ENCODE assay signal across 3 cellular contexts in the genomic region with DNA sequence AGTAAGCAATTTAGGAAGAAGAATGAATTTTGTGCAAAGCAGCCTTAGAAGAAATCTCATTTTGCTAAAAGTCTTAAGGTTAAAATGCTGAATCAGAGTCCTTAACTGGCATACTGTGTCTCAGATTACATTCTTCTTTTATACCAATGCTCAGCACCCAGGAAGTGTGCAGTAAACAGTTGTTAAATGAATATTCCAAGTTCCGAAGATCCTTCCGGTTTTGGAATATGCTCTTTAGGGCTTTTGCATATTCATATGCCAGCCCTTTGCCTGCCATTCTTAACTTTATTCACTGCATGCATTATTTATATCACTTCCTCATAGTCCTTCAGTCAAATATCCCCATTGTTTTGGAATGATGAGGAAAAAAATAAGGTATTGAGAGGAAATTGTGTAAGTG.
TF ChIP-seq lines count a peak whose summit lies in the region.

No MANE protein-coding gene starts in this region.

TF ChIP-seq in HCT116, 20 proteins besides CTCF, POLR2A, EP300 and RAD21 (continued from another document):
- TF ChIP-seq CEBPB (IDR thresholded peaks at IDR 0.05; ENCODE audit: low read depth), result no peak

TF ChIP-seq in SK-N-SH, 30 proteins besides CTCF, POLR2A, EP300 and RAD21 (continued from another document):
- TF ChIP-seq, protein P1, sequence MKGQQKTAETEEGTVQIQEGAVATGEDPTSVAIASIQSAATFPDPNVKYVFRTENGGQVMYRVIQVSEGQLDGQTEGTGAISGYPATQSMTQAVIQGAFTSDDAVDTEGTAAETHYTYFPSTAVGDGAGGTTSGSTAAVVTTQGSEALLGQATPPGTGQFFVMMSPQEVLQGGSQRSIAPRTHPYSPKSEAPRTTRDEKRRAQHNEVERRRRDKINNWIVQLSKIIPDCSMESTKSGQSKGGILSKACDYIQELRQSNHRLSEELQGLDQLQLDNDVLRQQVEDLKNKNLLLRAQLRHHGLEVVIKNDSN (IDR thresholded peaks at IDR 0.05; ENCODE audit: borderline replicate concordance, low read depth), result no peak
- TF ChIP-seq TCF12 (IDR thresholded peaks at IDR 0.05) (no peak), SIN3A (IDR thresholded peaks at IDR 0.05; ENCODE audit: borderline replicate concordance, low read depth, low read length) (no peak), MEF2A (IDR thresholded peaks at IDR 0.05; ENCODE audit: borderline replicate concordance, low read depth) (no peak), GATA2 (CRISPR knock-in tag; IDR thresholded peaks at IDR 0.05) (no peak)
- TF ChIP-seq, protein P2, sequence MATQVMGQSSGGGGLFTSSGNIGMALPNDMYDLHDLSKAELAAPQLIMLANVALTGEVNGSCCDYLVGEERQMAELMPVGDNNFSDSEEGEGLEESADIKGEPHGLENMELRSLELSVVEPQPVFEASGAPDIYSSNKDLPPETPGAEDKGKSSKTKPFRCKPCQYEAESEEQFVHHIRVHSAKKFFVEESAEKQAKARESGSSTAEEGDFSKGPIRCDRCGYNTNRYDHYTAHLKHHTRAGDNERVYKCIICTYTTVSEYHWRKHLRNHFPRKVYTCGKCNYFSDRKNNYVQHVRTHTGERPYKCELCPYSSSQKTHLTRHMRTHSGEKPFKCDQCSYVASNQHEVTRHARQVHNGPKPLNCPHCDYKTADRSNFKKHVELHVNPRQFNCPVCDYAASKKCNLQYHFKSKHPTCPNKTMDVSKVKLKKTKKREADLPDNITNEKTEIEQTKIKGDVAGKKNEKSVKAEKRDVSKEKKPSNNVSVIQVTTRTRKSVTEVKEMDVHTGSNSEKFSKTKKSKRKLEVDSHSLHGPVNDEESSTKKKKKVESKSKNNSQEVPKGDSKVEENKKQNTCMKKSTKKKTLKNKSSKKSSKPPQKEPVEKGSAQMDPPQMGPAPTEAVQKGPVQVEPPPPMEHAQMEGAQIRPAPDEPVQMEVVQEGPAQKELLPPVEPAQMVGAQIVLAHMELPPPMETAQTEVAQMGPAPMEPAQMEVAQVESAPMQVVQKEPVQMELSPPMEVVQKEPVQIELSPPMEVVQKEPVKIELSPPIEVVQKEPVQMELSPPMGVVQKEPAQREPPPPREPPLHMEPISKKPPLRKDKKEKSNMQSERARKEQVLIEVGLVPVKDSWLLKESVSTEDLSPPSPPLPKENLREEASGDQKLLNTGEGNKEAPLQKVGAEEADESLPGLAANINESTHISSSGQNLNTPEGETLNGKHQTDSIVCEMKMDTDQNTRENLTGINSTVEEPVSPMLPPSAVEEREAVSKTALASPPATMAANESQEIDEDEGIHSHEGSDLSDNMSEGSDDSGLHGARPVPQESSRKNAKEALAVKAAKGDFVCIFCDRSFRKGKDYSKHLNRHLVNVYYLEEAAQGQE (IDR thresholded peaks at IDR 0.05; ENCODE audit: low read depth, low read length), result no peak
- TF ChIP-seq, protein P3, sequence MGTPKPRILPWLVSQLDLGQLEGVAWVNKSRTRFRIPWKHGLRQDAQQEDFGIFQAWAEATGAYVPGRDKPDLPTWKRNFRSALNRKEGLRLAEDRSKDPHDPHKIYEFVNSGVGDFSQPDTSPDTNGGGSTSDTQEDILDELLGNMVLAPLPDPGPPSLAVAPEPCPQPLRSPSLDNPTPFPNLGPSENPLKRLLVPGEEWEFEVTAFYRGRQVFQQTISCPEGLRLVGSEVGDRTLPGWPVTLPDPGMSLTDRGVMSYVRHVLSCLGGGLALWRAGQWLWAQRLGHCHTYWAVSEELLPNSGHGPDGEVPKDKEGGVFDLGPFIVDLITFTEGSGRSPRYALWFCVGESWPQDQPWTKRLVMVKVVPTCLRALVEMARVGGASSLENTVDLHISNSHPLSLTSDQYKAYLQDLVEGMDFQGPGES (IDR thresholded peaks at IDR 0.05; ENCODE audit: low read depth, low read length), result no peak

TF ChIP-seq in WTC11, 78 proteins besides CTCF, POLR2A, EP300 and RAD21 (continued from another document):
- TF ChIP-seq, protein P4, sequence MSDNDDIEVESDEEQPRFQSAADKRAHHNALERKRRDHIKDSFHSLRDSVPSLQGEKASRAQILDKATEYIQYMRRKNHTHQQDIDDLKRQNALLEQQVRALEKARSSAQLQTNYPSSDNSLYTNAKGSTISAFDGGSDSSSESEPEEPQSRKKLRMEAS (CRISPR knock-in tag; IDR thresholded peaks at IDR 0.05), result no peak
- TF ChIP-seq ESRRA (CRISPR knock-in tag; IDR thresholded peaks at IDR 0.05; ENCODE audit: borderline replicate concordance) (no peak), ZNF263 (CRISPR knock-in tag; IDR thresholded peaks at IDR 0.05; ENCODE audit: low read depth) (no peak), FOXK1 (CRISPR knock-in tag; IDR thresholded peaks at IDR 0.05) (no peak), ETV6 (CRISPR knock-in tag; IDR thresholded peaks at IDR 0.05) (no peak), CREM (CRISPR knock-in tag; IDR thresholded peaks at IDR 0.05) (no peak), TCF7 (CRISPR knock-in tag; IDR thresholded peaks at IDR 0.05; ENCODE audit: low read depth) (no peak)
- TF ChIP-seq, protein P5, sequence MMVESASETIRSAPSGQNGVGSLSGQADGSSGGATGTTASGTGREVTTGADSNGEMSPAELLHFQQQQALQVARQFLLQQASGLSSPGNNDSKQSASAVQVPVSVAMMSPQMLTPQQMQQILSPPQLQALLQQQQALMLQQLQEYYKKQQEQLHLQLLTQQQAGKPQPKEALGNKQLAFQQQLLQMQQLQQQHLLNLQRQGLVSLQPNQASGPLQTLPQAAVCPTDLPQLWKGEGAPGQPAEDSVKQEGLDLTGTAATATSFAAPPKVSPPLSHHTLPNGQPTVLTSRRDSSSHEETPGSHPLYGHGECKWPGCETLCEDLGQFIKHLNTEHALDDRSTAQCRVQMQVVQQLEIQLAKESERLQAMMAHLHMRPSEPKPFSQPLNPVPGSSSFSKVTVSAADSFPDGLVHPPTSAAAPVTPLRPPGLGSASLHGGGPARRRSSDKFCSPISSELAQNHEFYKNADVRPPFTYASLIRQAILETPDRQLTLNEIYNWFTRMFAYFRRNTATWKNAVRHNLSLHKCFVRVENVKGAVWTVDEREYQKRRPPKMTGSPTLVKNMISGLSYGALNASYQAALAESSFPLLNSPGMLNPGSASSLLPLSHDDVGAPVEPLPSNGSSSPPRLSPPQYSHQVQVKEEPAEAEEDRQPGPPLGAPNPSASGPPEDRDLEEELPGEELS (CRISPR knock-in tag; IDR thresholded peaks at IDR 0.05), result no peak
- TF ChIP-seq, protein P6, sequence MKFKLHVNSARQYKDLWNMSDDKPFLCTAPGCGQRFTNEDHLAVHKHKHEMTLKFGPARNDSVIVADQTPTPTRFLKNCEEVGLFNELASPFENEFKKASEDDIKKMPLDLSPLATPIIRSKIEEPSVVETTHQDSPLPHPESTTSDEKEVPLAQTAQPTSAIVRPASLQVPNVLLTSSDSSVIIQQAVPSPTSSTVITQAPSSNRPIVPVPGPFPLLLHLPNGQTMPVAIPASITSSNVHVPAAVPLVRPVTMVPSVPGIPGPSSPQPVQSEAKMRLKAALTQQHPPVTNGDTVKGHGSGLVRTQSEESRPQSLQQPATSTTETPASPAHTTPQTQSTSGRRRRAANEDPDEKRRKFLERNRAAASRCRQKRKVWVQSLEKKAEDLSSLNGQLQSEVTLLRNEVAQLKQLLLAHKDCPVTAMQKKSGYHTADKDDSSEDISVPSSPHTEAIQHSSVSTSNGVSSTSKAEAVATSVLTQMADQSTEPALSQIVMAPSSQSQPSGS (CRISPR knock-in tag; IDR thresholded peaks at IDR 0.05; ENCODE audit: borderline replicate concordance, low read depth), result no peak
- TF ChIP-seq, protein P7, sequence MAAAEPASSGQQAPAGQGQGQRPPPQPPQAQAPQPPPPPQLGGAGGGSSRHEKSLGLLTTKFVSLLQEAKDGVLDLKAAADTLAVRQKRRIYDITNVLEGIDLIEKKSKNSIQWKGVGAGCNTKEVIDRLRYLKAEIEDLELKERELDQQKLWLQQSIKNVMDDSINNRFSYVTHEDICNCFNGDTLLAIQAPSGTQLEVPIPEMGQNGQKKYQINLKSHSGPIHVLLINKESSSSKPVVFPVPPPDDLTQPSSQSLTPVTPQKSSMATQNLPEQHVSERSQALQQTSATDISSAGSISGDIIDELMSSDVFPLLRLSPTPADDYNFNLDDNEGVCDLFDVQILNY (CRISPR knock-in tag; IDR thresholded peaks at IDR 0.05), result no peak
TF ChIP-seq in WTC11: peak in this region for 0.
